21 cellular contexts compared by ENCODE assay signal in genomic region chr9:78899006-78899405, GRCh38.
DNase-seq lines count a peak whose midpoint lies in the region; ATAC-seq, FAIRE-seq and TF ChIP-seq lines count a peak whose summit lies in the region.
"Had no signal": no experiment of that assay in that cellular context is flagged by ENCODE, and none has a peak within 500 bp of the region (broad histone marks: within the 10 kb centered on the region; RNA-seq: fewer than 3 reads in every experiment).

No MANE protein-coding gene starts in this region.

- 89% methylated on average over 6 of the region's 6 CpGs for WGBS in suprapubic skin

- DNase-seq in H54 (ENCODE audit: insufficient read length, low spot score) (no peak), SK-N-DZ (ENCODE audit: low spot score) (peak; percentile 27), endothelial cell of umbilical vein (ENCODE audit: low read depth, low spot score) (no peak), suprapubic skin (ENCODE audit: low spot score in 2 of 2) (no peak), DMS79 treated with DMSO at 0.1 percent for 48 hours (lab: John Stamatoyannopoulos, UW) (no peak), SIG-M5 treated with dmso at 0.1 percent for 504 hours (lab: John Stamatoyannopoulos, UW; ENCODE audit: unreplicated experiment) (no peak), T-helper 17 cell (no peak)
- DNase-seq: 8988T; ACHN; AML-193; C1 segment of cervical spinal cord; Calu3; CD4-positive, alpha-beta memory T cell; COR-L47; DMS53; DND-41; HFFc6 had no signal

- H3K4me2 ChIP-seq in endothelial cell of umbilical vein (ENCODE audit: insufficient read depth, low read length): no peak overlapping the region
- H3K4me2 ChIP-seq: A549, GM23338 had no signal

- H3K4me3 ChIP-seq in endothelial cell of umbilical vein (replicated peaks in 1 of 3; ENCODE audit: insufficient read depth in 1 of 3, low read depth in 1 of 3, low read length in 3 of 3) (no peak overlapping the region), suprapubic skin (no peak overlapping the region)
- H3K4me3 ChIP-seq: A549, GM23338, HAP-1 had no signal

- H3K4me3 Mint-ChIP-seq in T-helper 17 cell: no peak overlapping the region
- H3K4me3 Mint-ChIP-seq: CD4-positive, alpha-beta memory T cell; GM23338; HFFc6 had no signal

- no peaks in the 10 kb centered on the region for H3K27me3 Mint-ChIP-seq in T-helper 17 cell
- H3K27me3 Mint-ChIP-seq: CD4-positive, alpha-beta memory T cell had no signal

- no TSS peak for BruUV-seq in endothelial cell of umbilical vein (replicated peaks; lab: Mats Ljungman, UMichigan)

- H3K4me1 ChIP-seq in endothelial cell of umbilical vein (ENCODE audit: control insufficient read depth, extremely low read depth, insufficient read depth, low read length) (peaks cover 8% of the 10 kb centered on the region), suprapubic skin (no peaks in the 10 kb centered on the region)
- H3K4me1 ChIP-seq: A549, HAP-1 had no signal

- TF ChIP-seq POLR2A in H54 (IDR thresholded peaks at IDR 0.05; ENCODE audit: low read depth, low read length): no peak
- no peak for TF ChIP-seq POLR2A in endothelial cell of umbilical vein (IDR thresholded peaks at IDR 0.05; ENCODE audit: low read depth, low read length)
- TF ChIP-seq POLR2A in suprapubic skin (IDR thresholded peaks at IDR 0.05): no peak

- no peaks in the 10 kb centered on the region for H4K20me1 ChIP-seq in endothelial cell of umbilical vein (replicated peaks; ENCODE audit: control insufficient read depth, extremely low read depth, insufficient read depth, low read length)

- no peaks in the 10 kb centered on the region for H3K9me1 ChIP-seq in endothelial cell of umbilical vein (replicated peaks; ENCODE audit: control insufficient read depth, extremely low read depth, insufficient read depth, low read length)

- H3K36me3 Mint-ChIP-seq in T-helper 17 cell (ENCODE audit: low read depth): no peaks in the 10 kb centered on the region
- H3K36me3 Mint-ChIP-seq: CD4-positive, alpha-beta memory T cell had no signal

- H3K27me3 ChIP-seq in endothelial cell of umbilical vein (ENCODE audit: control insufficient read depth in 2 of 2, insufficient read depth in 2 of 2, low read length in 2 of 2) (no peaks in the 10 kb centered on the region), suprapubic skin (no peaks in the 10 kb centered on the region)

- no peak for ATAC-seq in T-helper 17 cell
- ATAC-seq: A549, GM23338 had no signal

- dilution Hi-C loops in endothelial cell of umbilical vein (cut with MboI; ENCODE audit: extremely low pct_ligation_motif_present, low sequenced_read_pairs): no loop called here

- intact Hi-C loops in endothelial cell of umbilical vein (cut with micrococcal nuclease): no loop called here

- no peak overlapping the region for H3K27ac Mint-ChIP-seq in T-helper 17 cell
- H3K27ac Mint-ChIP-seq: CD4-positive, alpha-beta memory T cell; GM23338; HFFc6 had no signal

- POLR2A ChIA-PET in endothelial cell of umbilical vein (lab: Charles Lee): no interaction called here

- no peak for TF ChIP-seq EP300 in suprapubic skin (IDR thresholded peaks at IDR 0.05)

- TF ChIP-seq CTCF in endothelial cell of umbilical vein (IDR thresholded peaks at IDR 0.05; ENCODE audit: extremely low read depth in 1 of 2, insufficient read depth in 1 of 2, low read depth in 1 of 2, low read length in 2 of 2) (no peak), suprapubic skin (IDR thresholded peaks at IDR 0.05) (no peak)

- CTCF ChIA-PET in endothelial cell of umbilical vein (lab: Charles Lee): no interaction called here

- H3K36me3 ChIP-seq in endothelial cell of umbilical vein (ENCODE audit: control insufficient read depth in 2 of 2, extremely low read depth in 1 of 2, insufficient read depth in 2 of 2, low read length in 2 of 2) (no peaks in the 10 kb centered on the region), suprapubic skin (no peaks in the 10 kb centered on the region)
- H3K36me3 ChIP-seq: HAP-1 had no signal

- H3K9me3 ChIP-seq in endothelial cell of umbilical vein (replicated peaks; ENCODE audit: control insufficient read depth, insufficient read depth, low read length) (no peaks in the 10 kb centered on the region), suprapubic skin (no peaks in the 10 kb centered on the region), T-helper 17 cell (ENCODE audit: control insufficient read depth, low read length, poor library complexity, severe bottlenecking) (no peaks in the 10 kb centered on the region)
- H3K9me3 ChIP-seq: HAP-1 had no signal

- no peaks in the 10 kb centered on the region for H3K4me1 Mint-ChIP-seq in T-helper 17 cell
- H3K4me1 Mint-ChIP-seq: CD4-positive, alpha-beta memory T cell had no signal

- no peak overlapping the region for H3K27ac ChIP-seq in endothelial cell of umbilical vein (ENCODE audit: insufficient read depth, low read depth, low read length)
- H3K27ac ChIP-seq in suprapubic skin: no peak overlapping the region
- H3K27ac ChIP-seq: A549 had no signal

- no peaks in the 10 kb centered on the region for H3K79me2 ChIP-seq in endothelial cell of umbilical vein (ENCODE audit: control insufficient read depth, insufficient read depth, low read length)

- FAIRE-seq in H54 (lab: Jason Lieb, UNC): peak; percentile 75
- FAIRE-seq in endothelial cell of umbilical vein (lab: Jason Lieb, UNC): no peak
- FAIRE-seq: A549, GM12892 had no signal

- H2AFZ ChIP-seq in endothelial cell of umbilical vein (ENCODE audit: low read depth, low read length): no peak overlapping the region
- H2AFZ ChIP-seq: GM23338 had no signal

- no peak overlapping the region for H3K9ac ChIP-seq in endothelial cell of umbilical vein (replicated peaks; ENCODE audit: extremely low read depth, insufficient read depth, low read length)

TF ChIP-seq in endothelial cell of umbilical vein, 7 proteins besides CTCF, POLR2A, EP300 and RAD21:
- TF ChIP-seq MAX (IDR thresholded peaks at IDR 0.05; ENCODE audit: insufficient read depth, insufficient read length) (no peak), GATA2 (IDR thresholded peaks at IDR 0.05; ENCODE audit: insufficient read depth, insufficient read length, low read depth, low read length) (peak; percentile 42)
